9 cellular contexts compared by ENCODE assay signal in genomic region chr6:31498748-31499147, GRCh38. TPM values are rescaled to one million over a fixed set of nuclear protein-coding genes. Genes with fewer than 3 reads are reported as not detected.
DNase-seq lines count a peak whose midpoint lies in the region; ATAC-seq, FAIRE-seq and TF ChIP-seq lines count a peak whose summit lies in the region.
"Had no signal": no experiment of that assay in that cellular context is flagged by ENCODE, and none has a peak within 500 bp of the region (broad histone marks: within the 10 kb centered on the region; RNA-seq: fewer than 3 reads in every experiment).

No MANE protein-coding gene starts in this region.

- H3K27ac Mint-ChIP-seq in activated naive CD8-positive, alpha-beta T cell treated with anti-CD3 and anti-CD28 coated beads, Interleukin-2, amount 50 U/mL, for 24 hours: peak overlapping the region; percentile 64

- H3K4me1 ChIP-seq in heart right ventricle (peaks cover 0 to 43% (median 18%) of the 10 kb centered on the region in 9 donors), upper lobe of left lung (peaks cover 10 to 27% (median 16%) of the 10 kb centered on the region in 4 donors), pancreas (peaks cover 0 to 3% (median 0%) of the 10 kb centered on the region in 3 donors)

- 7 to 17% methylated on average over 21 of the region's 21 CpGs for WGBS in heart right ventricle, 2 donors
- 27 to 31% methylated on average over 14 to 21 of the region's 21 CpGs for WGBS in upper lobe of left lung, 2 donors
- 5 to 17% methylated on average over 20 to 21 of the region's 21 CpGs for WGBS in pancreas, 2 donors

- no peak for TF ChIP-seq POLR2A in upper lobe of left lung (IDR thresholded peaks at IDR 0.05)

- TF ChIP-seq CTCF in heart right ventricle (IDR thresholded peaks at IDR 0.05) (no peak), upper lobe of left lung (IDR thresholded peaks at IDR 0.05) (no peak), pancreas (IDR thresholded peaks at IDR 0.05) (no peak)

- H3K4me3 ChIP-seq in heart right ventricle (peak overlapping the region in 8 of 10 donors; percentile 30 to 74 (median 65)), upper lobe of left lung (peak overlapping the region in 3 of 4 donors; percentile 52 to 88 (median 68)), pancreas (no peak overlapping the region)

- peak overlapping the region; percentile 84 for H3K4me3 Mint-ChIP-seq in activated naive CD8-positive, alpha-beta T cell treated with anti-CD3 and anti-CD28 coated beads, Interleukin-2, amount 50 U/mL, for 24 hours

- H3K9me3 ChIP-seq in heart right ventricle: peaks cover 0 to 6% (median 0%) of the 10 kb centered on the region in 11 donors
- no peaks in the 10 kb centered on the region for H3K9me3 ChIP-seq in upper lobe of left lung
- no peaks in the 10 kb centered on the region for H3K9me3 ChIP-seq in pancreas

- intact Hi-C loops in heart right ventricle (cut with DNase I): loop anchor here in 5 of 10 donors (2.0 to 5.0 kb wide), 4 partner anchors 34 to 99 kb away; partner anchors contain the start of gene DDX39B (in 3 of the 5)
- intact Hi-C loops in Right ventricle myocardium superior (cut with DNase I): no loop called here
- intact Hi-C loops in pancreas (cut with DNase I): no loop called here

- TF ChIP-seq EP300 in upper lobe of left lung (IDR thresholded peaks at IDR 0.05): no peak

- H3K27me3 ChIP-seq in heart right ventricle: peaks cover 0 to 25% (median 7%) of the 10 kb centered on the region in 7 donors
- no peaks in the 10 kb centered on the region for H3K27me3 ChIP-seq in upper lobe of left lung
- no peaks in the 10 kb centered on the region for H3K27me3 ChIP-seq in pancreas

- FAIRE-seq in pancreas (lab: Jason Lieb, UNC): no peak

- H3K36me3 ChIP-seq in heart right ventricle: no peaks in the 10 kb centered on the region
- no peaks in the 10 kb centered on the region for H3K36me3 ChIP-seq in upper lobe of left lung
- no peaks in the 10 kb centered on the region for H3K36me3 ChIP-seq in pancreas

- H3K27me3 Mint-ChIP-seq in activated naive CD8-positive, alpha-beta T cell treated with anti-CD3 and anti-CD28 coated beads, Interleukin-2, amount 50 U/mL, for 24 hours: no peaks in the 10 kb centered on the region

- H3K36me3 Mint-ChIP-seq in activated naive CD8-positive, alpha-beta T cell treated with anti-CD3 and anti-CD28 coated beads, Interleukin-2, amount 50 U/mL, for 24 hours (ENCODE audit: low read depth): peaks cover 2% of the 10 kb centered on the region

- DNase-seq in heart right ventricle (no peak), Right ventricle myocardium superior (no peak), iPS-NIHi11 (ENCODE audit: low spot score) (peak; percentile 30), upper lobe of left lung (peak; percentile 24 to 75), NCI-H187 (lab: John Stamatoyannopoulos, UW) (no peak), pancreas (no peak)
- no peak for DNase-seq in activated naive CD8-positive, alpha-beta T cell treated with anti-CD3 and anti-CD28 coated beads, Interleukin-2, amount 50 U/mL, for 24 hours

- no peaks in the 10 kb centered on the region for H3K9me3 Mint-ChIP-seq in activated naive CD8-positive, alpha-beta T cell treated with anti-CD3 and anti-CD28 coated beads, Interleukin-2, amount 50 U/mL, for 24 hours

- H3K27ac ChIP-seq in heart right ventricle: no peak overlapping the region
- no peak overlapping the region for H3K27ac ChIP-seq in upper lobe of left lung
- H3K27ac ChIP-seq in pancreas: no peak overlapping the region

- ATAC-seq in heart right ventricle (no peak), Right ventricle myocardium superior (ENCODE audit: poor library complexity) (no peak), upper lobe of left lung (ENCODE audit: low FRiP score in 2 of 2) (no peak), pancreas (no peak), HG03097 (IDR thresholded peaks at IDR 0.05; ENCODE audit: low FRiP score, unreplicated experiment) (no peak)
- ATAC-seq in activated naive CD8-positive, alpha-beta T cell treated with anti-CD3 and anti-CD28 coated beads, Interleukin-2, amount 50 U/mL, for 24 hours: no peak

- H3K4me1 Mint-ChIP-seq in activated naive CD8-positive, alpha-beta T cell treated with anti-CD3 and anti-CD28 coated beads, Interleukin-2, amount 50 U/mL, for 24 hours: peaks cover 68% of the 10 kb centered on the region

RNA-seq across cellular contexts. Expression of gene MICB, which starts 0.8 kb away (rescaled TPM):
- total RNA-seq in heart right ventricle (1 to 10 TPM in 6 of 10 donors, under 1 TPM in 4; 0.66 to 4.3 (median 1.6) TPM), Right ventricle myocardium superior (1.3 TPM), upper lobe of left lung (10 to 100 TPM in 4 of 6 donors, 1 to 10 TPM in 2; 4.9 to 14.4 (median 11.3) TPM), pancreas (1 to 10 TPM in 2 of 6 donors, under 1 TPM in 4; 0.24 to 1.7 (median 0.51) TPM)
- polyA plus RNA-seq in heart right ventricle (1 to 10 TPM; 1.0 to 1.2 TPM), pancreas (under 1 TPM; 0.23 to 0.76 TPM)

RNA-seq across cellular contexts. Expression of gene MCCD1, which starts 30.0 kb away (rescaled TPM):
- total RNA-seq in heart right ventricle (not detected), Right ventricle myocardium superior (not detected), upper lobe of left lung (not detected), pancreas (not detected)
- polyA plus RNA-seq in heart right ventricle (not detected), pancreas (not detected)
- total RNA-seq: glomerular endothelial cell had no signal

RNA-seq across cellular contexts. Expression of gene DDX39B, which starts 43.1 kb away (rescaled TPM):
- total RNA-seq in heart right ventricle: 100 to 1,000 TPM; 154 to 193 (median 172) TPM
- polyA plus RNA-seq in heart right ventricle: 100 to 1,000 TPM; 160 to 422 TPM
- total RNA-seq in Right ventricle myocardium superior: 145 TPM
- 100 to 1,000 TPM; 201 to 541 (median 270) TPM for total RNA-seq in upper lobe of left lung
- 100 to 1,000 TPM; 134 to 233 (median 153) TPM for total RNA-seq in pancreas
- 100 to 1,000 TPM; 423 to 669 TPM for polyA plus RNA-seq in pancreas

RNA-seq across cellular contexts. Expression of gene ATP6V1G2, which starts 47.7 kb away (rescaled TPM):
- total RNA-seq in heart right ventricle (1 to 10 TPM in 9 of 10 donors, under 1 TPM in 1; 0.97 to 2.2 (median 2.0) TPM), Right ventricle myocardium superior (2.3 TPM), upper lobe of left lung (1 to 10 TPM in 4 of 6 donors, under 1 TPM in 2; 0.55 to 2.0 (median 1.1) TPM), pancreas (under 1 TPM; 0.16 to 0.81 (median 0.36) TPM)
- polyA plus RNA-seq in heart right ventricle (1 to 10 TPM in 1 of 2 donors, under 1 TPM in 1; 0.88 to 2.5 TPM), pancreas (1 to 10 TPM; 1.9 to 2.1 TPM)

RNA-seq across cellular contexts. Expression of gene NFKBIL1, which starts 48.7 kb away (rescaled TPM):
- total RNA-seq in heart right ventricle: 10 to 100 TPM in 9 of 10 donors, 1 to 10 TPM in 1; 9.7 to 15.8 (median 11.7) TPM
- 10 to 100 TPM; 18.5 to 22.2 TPM for polyA plus RNA-seq in heart right ventricle
- 9.2 TPM for total RNA-seq in Right ventricle myocardium superior
- total RNA-seq in upper lobe of left lung: 10 to 100 TPM; 18.2 to 45.1 (median 23.8) TPM
- total RNA-seq in pancreas: 10 to 100 TPM; 12.1 to 25.3 (median 20.8) TPM
- polyA plus RNA-seq in pancreas: 10 to 100 TPM; 26.5 to 46.0 TPM

Comparison
In these comparisons a context has a peak if more than half of its experiments do, and no peak if none do; other contexts are left out.
1. DNase-seq: peak in iPS-NIHi11 (single experiment) and upper lobe of left lung (2 of 2); none in heart right ventricle (0 of 2), Right ventricle myocardium superior (single experiment), activated naive CD8-positive, alpha-beta T cell treated with anti-CD3 and anti-CD28 coated beads, Interleukin-2, amount 50 U/mL, for 24 hours (single experiment), NCI-H187 (0 of 2) and pancreas (0 of 6).
2. H3K4me3 ChIP-seq: peak in heart right ventricle (8 of 10) and upper lobe of left lung (3 of 4); none in pancreas (0 of 4).